Comparison of ENCODE assay signal across 21 cellular contexts in the genomic region with DNA sequence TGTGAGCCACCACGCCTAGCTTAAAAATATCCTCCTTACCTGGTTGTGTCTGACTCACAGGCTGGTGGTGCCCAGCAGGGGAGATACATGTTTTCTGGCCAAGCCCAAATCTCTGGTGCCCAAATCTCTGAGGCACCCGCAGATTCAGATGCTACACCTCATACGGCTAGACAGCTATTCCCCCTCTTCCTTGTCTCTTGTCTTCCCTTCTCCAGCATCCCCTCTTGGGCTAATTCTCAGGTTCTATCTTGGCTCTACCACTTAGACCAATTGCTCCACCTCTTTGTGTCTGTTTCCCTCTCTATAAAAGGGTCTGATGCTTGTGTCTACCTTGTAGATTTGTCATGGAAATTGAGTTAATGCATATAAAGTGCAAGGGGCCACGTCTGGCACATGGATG. TPM values are rescaled to one million over a fixed set of nuclear protein-coding genes. Genes with fewer than 3 reads are reported as not detected.
"Had no signal": no experiment of that assay in that cellular context is flagged by ENCODE, and none has a peak within 500 bp of the region (broad histone marks: within the 10 kb centered on the region; RNA-seq: fewer than 3 reads in every experiment).

No MANE protein-coding gene starts in this region.

- H3K36me3 Mint-ChIP-seq: stimulated activated naive B cell treated with anti-CD40 and anti-IgM and Interleukin-4, amounts not matched to agents 10 μg/mL and 1 μg/mL and 100 μg/mL, for 72 hours had no signal

- H3K9me3 ChIP-seq: transverse colon had no signal

- H3K4me1 Mint-ChIP-seq: neural crest cell had no signal

- H3K27ac ChIP-seq: dorsolateral prefrontal cortex, esophagus muscularis mucosa, gastroesophageal sphincter, right atrium auricular region, sigmoid colon, skin epidermis, thoracic aorta, transverse colon had no signal

- H3K4me3 ChIP-seq: dorsolateral prefrontal cortex, esophagus muscularis mucosa, gastroesophageal sphincter, mucosa of descending colon, right atrium auricular region, sigmoid colon, skin epidermis, thoracic aorta, transverse colon had no signal

- H3K4me1 ChIP-seq: gastroesophageal sphincter, right atrium auricular region, sigmoid colon, transverse colon had no signal

- H3K4me3 Mint-ChIP-seq: naive thymus-derived CD8-positive, alpha-beta T cell; neural crest cell; stimulated activated naive B cell treated with anti-CD40 and anti-IgM and Interleukin-4, amounts not matched to agents 10 μg/mL and 1 μg/mL and 100 μg/mL, for 72 hours; stimulated activated naive CD8-positive, alpha-beta T cell treated with anti-CD3 and anti-CD28 coated beads, Interleukin-15, amount 100 ng/mL, for 72 hours had no signal

- H3K27ac Mint-ChIP-seq: stimulated activated naive B cell treated with anti-CD40 and anti-IgM and Interleukin-4, amounts not matched to agents 10 μg/mL and 1 μg/mL and 100 μg/mL, for 72 hours; stimulated activated naive CD8-positive, alpha-beta T cell treated with anti-CD3 and anti-CD28 coated beads, Interleukin-15, amount 100 ng/mL, for 72 hours had no signal

- DNase-seq: cortex of kidney; dorsolateral prefrontal cortex; effector CD8-positive, alpha-beta T cell; glutamatergic neuron; islet precursor cell; sigmoid colon; stimulated activated CD4-positive, alpha-beta T cell treated with anti-CD3 and anti-CD28 coated beads, Interleukin-2, amount 100 ng/mL, for 24 hours; stimulated activated CD4-positive, alpha-beta T cell treated with anti-CD3 and anti-CD28 coated beads, Interleukin-4, amount 100 ng/mL, for 4 hours; stimulated activated naive B cell treated with anti-CD40 and anti-IgM and Interleukin-4, amounts not matched to agents 10 μg/mL and 1 μg/mL and 100 μg/mL, for 72 hours; stimulated activated naive CD8-positive, alpha-beta T cell treated with anti-CD3 and anti-CD28 coated beads, Interleukin-15, amount 100 ng/mL, for 72 hours; substantia nigra; transverse colon had no signal

- H3K9me3 Mint-ChIP-seq: neural crest cell; stimulated activated naive CD8-positive, alpha-beta T cell treated with anti-CD3 and anti-CD28 coated beads, Interleukin-15, amount 100 ng/mL, for 72 hours had no signal

- H3K36me3 ChIP-seq: esophagus muscularis mucosa, gastroesophageal sphincter, right atrium auricular region, sigmoid colon, thoracic aorta, transverse colon had no signal

RNA-seq across cellular contexts. Expression of a gene that starts 13.4 kb away (rescaled TPM):
- total RNA-seq: naive thymus-derived CD8-positive, alpha-beta T cell; osteocyte had no signal

RNA-seq across cellular contexts. Expression of a gene that starts 39.9 kb away (rescaled TPM):
- total RNA-seq: naive thymus-derived CD8-positive, alpha-beta T cell; osteocyte had no signal
